9 cellular contexts compared by ENCODE assay signal in the genomic region with DNA sequence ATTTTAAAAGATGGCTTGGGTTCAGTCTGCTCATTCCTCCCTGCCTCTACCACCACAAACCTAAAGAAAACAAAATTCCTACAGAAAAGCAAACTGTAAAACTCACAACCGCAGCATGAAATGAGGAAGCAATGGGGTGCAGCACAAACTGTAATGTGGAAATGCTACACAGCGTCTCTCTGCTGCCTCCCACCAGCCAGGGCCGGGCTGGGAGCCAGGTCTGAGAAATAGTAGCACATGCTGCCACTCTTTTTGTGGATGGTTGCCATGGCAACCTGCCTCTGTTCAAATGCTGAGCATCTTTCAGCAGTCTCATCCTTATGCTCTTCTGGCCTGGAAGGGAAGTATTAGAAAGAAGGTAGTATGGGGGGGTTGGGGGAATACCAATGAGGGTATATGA. TPM values are rescaled to one million over a fixed set of nuclear protein-coding genes. Genes with fewer than 3 reads are reported as not detected.
A peak's percentile ranks its signal among the peaks of the same experiment; 100 is the strongest.
DNase-seq lines count a peak whose midpoint lies in the region; ATAC-seq, FAIRE-seq and TF ChIP-seq lines count a peak whose summit lies in the region.
"Had no signal": no experiment of that assay in that cellular context is flagged by ENCODE, and none has a peak within 500 bp of the region (broad histone marks: within the 10 kb centered on the region; RNA-seq: fewer than 3 reads in every experiment).

No MANE protein-coding gene starts in this region.

- no peaks in the 10 kb centered on the region for H3K79me1 ChIP-seq in H1 (ENCODE audit: low read depth, low read length)

- no peak overlapping the region for H2BK20ac ChIP-seq in H1 (ENCODE audit: low read length)

- CTCF ChIA-PET in H1 (lab: Charles Lee; ENCODE audit: partially characterized antibody), result interaction anchor here (0.6 to 2.0 kb wide), 6 partner anchors 10 to 239 kb away, joined by 3 to 8 read pairs (median 4); no protein-coding TSS in a partner anchor

- no peak overlapping the region for H3K27ac Mint-ChIP-seq in type B pancreatic cell

- H2BK5ac ChIP-seq in H1 (ENCODE audit: low read depth, low read length), result peak overlapping the region; percentile 64; the same call in 1 of the 2 replicates

- no peak for TF ChIP-seq EP300 in H1 (IDR thresholded peaks at IDR 0.05; ENCODE audit: borderline replicate concordance in 1 of 2, low read depth in 2 of 2, low read length in 2 of 2)

- POLR2A ChIA-PET in H1 (lab: Charles Lee; ENCODE audit: partially characterized antibody), result interaction anchor here (1.4 to 2.0 kb wide), 2 partner anchors 12 to 14 kb away, joined by 7 read pairs; no protein-coding TSS in a partner anchor

- H3K4me2 ChIP-seq in H1 (ENCODE audit: insufficient read depth in 1 of 2, low read depth in 2 of 2, low read length in 2 of 2), result peak overlapping the region; percentile 48 to 52

- H3K4me3 ChIP-seq in H1 (ENCODE audit: extremely low read depth in 1 of 4, insufficient read depth in 2 of 4, low read depth in 3 of 4, low read length in 4 of 4) (peak overlapping the region in 1 of 4 experiments; percentile 12; a peak in 1 of 8 replicates), mucosa of descending colon (no peak overlapping the region)

- no peak overlapping the region; the same call in 1 of the 2 replicates for H3K18ac ChIP-seq in H1 (ENCODE audit: extremely low read depth, low read length)

- H3K56ac ChIP-seq in H1 (replicated peaks; ENCODE audit: insufficient read length, low read depth, low read length), result no peak overlapping the region

- TF ChIP-seq POLR2A in H1 (IDR thresholded peaks at IDR 0.05; ENCODE audit: control extremely low read depth in 1 of 2, low read depth in 2 of 2, low read length in 2 of 2), result peak in 1 of 2 experiments; percentile 4; a peak in 1 of 3 replicates

- H3K27me3 Mint-ChIP-seq in type B pancreatic cell, result no peaks in the 10 kb centered on the region

- H3K4me3 Mint-ChIP-seq in type B pancreatic cell, result no peak overlapping the region
- H3K4me3 Mint-ChIP-seq: naive thymus-derived CD8-positive, alpha-beta T cell had no signal

- peak; percentile 42 for DNase-seq in RPMI8226
- peak; percentile 41 to 79 for DNase-seq in H1 (ENCODE audit: low read depth in 1 of 2, low spot score in 2 of 2)
- peak; percentile 44 to 75 (median 48) for DNase-seq in mucosa of descending colon
- no peak for DNase-seq in NCI-H1436 (lab: John Stamatoyannopoulos, UW)
- no peak for DNase-seq in stimulated activated CD4-positive, alpha-beta T cell treated with anti-CD3 and anti-CD28 coated beads, Interleukin-2, amount 100 ng/mL, for 48 hours
- DNase-seq in type B pancreatic cell (ENCODE audit: extremely low spot score, unreplicated experiment), result no peak

- peak in 2 of 3 experiments; percentile 8 to 17; a peak in 2 of 4 replicates for TF ChIP-seq CTCF in H1 (IDR thresholded peaks at IDR 0.05; ENCODE audit: control extremely low read depth in 1 of 3, insufficient read depth in 1 of 3, low read depth in 1 of 3, low read length in 3 of 3)
- no peak for TF ChIP-seq CTCF in mucosa of descending colon (IDR thresholded peaks at IDR 0.05)
- TF ChIP-seq CTCF in type B pancreatic cell (conservative IDR thresholded peaks at IDR 0.05), result no peak

- intact Hi-C loops in mucosa of descending colon (cut with DNase I, micrococcal nuclease), result no loop called here

- H3K9me3 Mint-ChIP-seq in type B pancreatic cell, result no peaks in the 10 kb centered on the region
- H3K9me3 Mint-ChIP-seq: naive thymus-derived CD8-positive, alpha-beta T cell had no signal

- H3K36me3 Mint-ChIP-seq in type B pancreatic cell, result no peaks in the 10 kb centered on the region
- H3K36me3 Mint-ChIP-seq: naive thymus-derived CD8-positive, alpha-beta T cell had no signal

- H3K23me2 ChIP-seq in H1 (ENCODE audit: low read depth, low read length), result no peaks in the 10 kb centered on the region

- H3K79me2 ChIP-seq in H1 (ENCODE audit: control insufficient read depth in 1 of 2, insufficient read depth in 2 of 2, low read length in 2 of 2), result no peaks in the 10 kb centered on the region

- WGBS in H1 (ENCODE audit: extremely low coverage in 1 of 2, insufficient coverage in 1 of 2, insufficient read length in 1 of 2, insufficient replicate concordance in 2 of 2, low coverage in 1 of 2, low lambda C conversion rate in 2 of 2, missing lambda C conversion rate in 1 of 2), 2 experiments, result 24% methylated on average over 3 of the region's 3 CpGs; no CpG with 5 or more reads in 1 of the 2 experiments

- H2BK12ac ChIP-seq in H1 (ENCODE audit: low read depth, low read length), result no peak overlapping the region

- H2BK15ac ChIP-seq in H1 (ENCODE audit: low read length), result no peak overlapping the region

- H3K36me3 ChIP-seq in ES-I3 (ENCODE audit: insufficient read depth, low read length), result no peaks in the 10 kb centered on the region
- H3K36me3 ChIP-seq in H1 (ENCODE audit: control insufficient read depth in 2 of 4, insufficient read depth in 4 of 4, low read length in 3 of 4), result no peaks in the 10 kb centered on the region
- no peaks in the 10 kb centered on the region for H3K36me3 ChIP-seq in mucosa of descending colon (ENCODE audit: low read depth)

- peak; percentile 23 for ATAC-seq in HG02623 (IDR thresholded peaks at IDR 0.05; ENCODE audit: unreplicated experiment)
- ATAC-seq in mucosa of descending colon, result peak; percentile 62

- H3K4me1 ChIP-seq in ES-I3 (ENCODE audit: insufficient read depth, low read length) (peaks cover 3% of the 10 kb centered on the region), H1 (replicated peaks in 1 of 4; ENCODE audit: control insufficient read depth in 3 of 4, insufficient read depth in 4 of 4, low read length in 3 of 4) (peaks cover 0 to 11% (median 5%) of the 10 kb centered on the region in 4 experiments; a peak in 3 of 7 replicates), mucosa of descending colon (ENCODE audit: low read depth) (no peaks in the 10 kb centered on the region)

- H4K8ac ChIP-seq in H1 (ENCODE audit: extremely low read depth, insufficient read depth, low read length), result no peak overlapping the region

- no peak overlapping the region for H4K5ac ChIP-seq in H1 (ENCODE audit: insufficient read length, low read depth, low read length)

- peak in 1 of 2 experiments; percentile 29; a peak in 2 of 4 replicates for TF ChIP-seq RAD21 in H1 (IDR thresholded peaks at IDR 0.05 in 1 of 2, conservative IDR thresholded peaks at IDR 0.05 in 1 of 2; ENCODE audit: low read depth in 2 of 2, low read length in 2 of 2)

- H3K27ac ChIP-seq in H1 (ENCODE audit: low read depth, low read length), result peak overlapping the region; percentile 37; the same call in 1 of the 2 replicates

- no peak overlapping the region for H2BK120ac ChIP-seq in H1 (replicated peaks; ENCODE audit: low read depth, low read length)

- no peak overlapping the region for H2AFZ ChIP-seq in H1 (ENCODE audit: low read length)

- H3K4ac ChIP-seq in H1 (replicated peaks; ENCODE audit: insufficient read length, low read depth, low read length), result no peak overlapping the region

- peaks cover 6% of the 10 kb centered on the region for H3K4me1 Mint-ChIP-seq in type B pancreatic cell (ENCODE audit: unreplicated experiment)

- H3K23ac ChIP-seq in H1 (ENCODE audit: insufficient read length), result no peak overlapping the region

- peak; percentile 68 for FAIRE-seq in H1 (lab: Jason Lieb, UNC)

- no peaks in the 10 kb centered on the region for H3K27me3 ChIP-seq in H1 (replicated peaks in 1 of 4; ENCODE audit: control insufficient read depth in 3 of 4, extremely low read depth in 1 of 4, insufficient read depth in 3 of 4, low read length in 3 of 4)

- H3K9ac ChIP-seq in ES-I3 (ENCODE audit: low read depth, low read length) (peak overlapping the region; percentile 31), H1 (replicated peaks in 1 of 4; ENCODE audit: extremely low read depth in 1 of 4, low read depth in 3 of 4, low read length in 3 of 4) (peak overlapping the region in 1 of 4 experiments; percentile 25; a peak in 2 of 7 replicates)

- H4K20me1 ChIP-seq in H1 (replicated peaks in 1 of 2; ENCODE audit: control insufficient read depth in 1 of 2, insufficient read depth in 2 of 2, low read length in 2 of 2), result no peaks in the 10 kb centered on the region

- no peak overlapping the region for H2AK5ac ChIP-seq in H1 (ENCODE audit: low read depth, low read length)

- H3K9me3 ChIP-seq in ES-I3 (ENCODE audit: control insufficient read depth, insufficient read depth, low read length) (no peaks in the 10 kb centered on the region), H1 (ENCODE audit: insufficient read depth in 2 of 2, low read depth in 1 of 2, low read length in 1 of 2) (no peaks in the 10 kb centered on the region), mucosa of descending colon (no peaks in the 10 kb centered on the region)

- H3K14ac ChIP-seq in H1 (ENCODE audit: insufficient read length), result no peak overlapping the region

- no peak overlapping the region for H4K91ac ChIP-seq in H1 (replicated peaks; ENCODE audit: insufficient read length, low read length)

TF ChIP-seq in H1, 55 proteins besides CTCF, POLR2A, EP300 and RAD21 (continues in another document):
- TF ChIP-seq ASH2L (IDR thresholded peaks at IDR 0.05; ENCODE audit: low read length), result peak; percentile 27

RNA-seq across cellular contexts. Expression of gene EOMES, which starts 55.4 kb away (rescaled TPM):
- total RNA-seq in H1 (2021; fragmentation: NEBNext Ultra II Directional; extraction: Animal tissue kit (Norgen Biotek cat#: 25700)), result 0.47 and 0.50 TPM in 2 replicates
- polyA plus RNA-seq in H1 (2011; rRNA removed), result 0.09 TPM in 2 replicates
- polyA plus RNA-seq in H1 (2011; cell fraction: cytosol; rRNA removed), result 0.13 TPM
- 0.11 TPM for polyA plus RNA-seq in H1 (2011; cell fraction: nucleus; rRNA removed)
- 0.18 to 0.91 TPM (median 0.46 TPM) in 4 replicates for polyA plus RNA-seq in H1 (2012, experiment 1 of 2)
- polyA plus RNA-seq in H1 (2012, experiment 2 of 2), result 0.73 TPM
- 0.26 TPM for polyA plus RNA-seq in H1 (2013, experiment 1 of 2)
- polyA plus RNA-seq in H1 (2013, experiment 2 of 2), result 0.18 TPM
- polyA minus RNA-seq in H1 (2011; rRNA and poly(A)+ RNA removed), result 0.25 and 0.37 TPM in 2 replicates
- polyA minus RNA-seq in H1 (2011; cell fraction: cytosol; rRNA and poly(A)+ RNA removed), result not detected
- 0.40 TPM for polyA minus RNA-seq in H1 (2011; cell fraction: nucleus; rRNA and poly(A)+ RNA removed)
- total RNA-seq in mucosa of descending colon (under 1 TPM in 2 of 3 donors, not detected in 1; 0.32 to 0.46 TPM), type B pancreatic cell (ENCODE audit: low replicate concordance) (not detected in 2 replicates)

Comparison
In these comparisons a context has a peak if more than half of its experiments do, and no peak if none do; other contexts are left out.
1. DNase-seq: peak in RPMI8226 (single experiment), H1 (2 of 2) and mucosa of descending colon (3 of 3); none in NCI-H1436 (single experiment), stimulated activated CD4-positive, alpha-beta T cell treated with anti-CD3 and anti-CD28 coated beads, Interleukin-2, amount 100 ng/mL, for 48 hours (0 of 2) and type B pancreatic cell (single experiment).
2. CTCF ChIP-seq: peak in H1 (2 of 3); none in mucosa of descending colon (single experiment) and type B pancreatic cell (single experiment).